In genomic region chr12:79082595-79082994, GRCh38 we compare ENCODE assay signal across 24 cellular contexts.
DNase-seq lines count a peak whose midpoint lies in the region; ATAC-seq and TF ChIP-seq lines count a peak whose summit lies in the region.
"Had no signal": no experiment of that assay in that cellular context is flagged by ENCODE, and none has a peak within 500 bp of the region (broad histone marks: within the 10 kb centered on the region; RNA-seq: fewer than 3 reads in every experiment).

No MANE protein-coding gene starts in this region.

- H3K27ac ChIP-seq in GM23338 (ENCODE audit: low read depth) (peak overlapping the region; percentile 42; the same call in 1 of the 2 replicates), Panc1 (ENCODE audit: low read length) (no peak overlapping the region)
- H3K27ac ChIP-seq: C4-2B, SJSA1 had no signal

- no peaks in the 10 kb centered on the region for H3K36me3 Mint-ChIP-seq in GM23338 (ENCODE audit: low read depth)
- H3K36me3 Mint-ChIP-seq: CD8-positive, alpha-beta T cell; T-cell had no signal

- ATAC-seq in GM23338 (peak; percentile 74), Panc1 (no peak), GM18519 (IDR thresholded peaks at IDR 0.05; ENCODE audit: low FRiP score, unreplicated experiment) (no peak), GM18502 (IDR thresholded peaks at IDR 0.05; ENCODE audit: poor library complexity, unreplicated experiment) (no peak)
- ATAC-seq: CD8-positive, alpha-beta T cell; T-cell had no signal

- no peaks in the 10 kb centered on the region for H3K9me3 Mint-ChIP-seq in GM23338

- no peak overlapping the region for H2AFZ ChIP-seq in GM23338

- H3K27me3 ChIP-seq in GM23338 (ENCODE audit: insufficient read depth) = no peaks in the 10 kb centered on the region
- no peaks in the 10 kb centered on the region for H3K27me3 ChIP-seq in Panc1 (ENCODE audit: control insufficient read depth, insufficient read depth, low read length)
- H3K27me3 ChIP-seq: SJSA1 had no signal

- H3K79me2 ChIP-seq in GM23338 (replicated peaks; ENCODE audit: insufficient read depth) = 0 out of 2 replicates have a peak, but pooled peaks cover 5% of the 10 kb centered on the region

- TF ChIP-seq CTCF in GM23338 (conservative IDR thresholded peaks at IDR 0.05; ENCODE audit: low read depth in 2 of 2) (no peak), Panc1 (IDR thresholded peaks at IDR 0.05) (no peak)

- peaks cover 33% of the 10 kb centered on the region for H3K4me1 Mint-ChIP-seq in GM23338
- H3K4me1 Mint-ChIP-seq: B cell, T-cell had no signal

- in situ Hi-C loops in Panc1 (cut with HindIII; ENCODE audit: low pct_unique_long_range_greater_than_20kb, low sequenced_read_pairs) = no loop called here

- H3F3A ChIP-seq in GM23338 (replicated peaks; ENCODE audit: low read depth) = no peaks in the 10 kb centered on the region

- DNase-seq in GM23338 (ENCODE audit: low spot score) (peak; percentile 40), Panc1 (ENCODE audit: low read depth, low spot score) (no peak), iPS-NIHi7 (ENCODE audit: extremely low spot score) (peak; percentile 11), NCI-H2107 treated with DMSO at 0.1 percent for 48 hours (lab: John Stamatoyannopoulos, UW; ENCODE audit: unreplicated experiment) (no peak), NCI-H82 treated with DMSO at 0.1 percent for 48 hours (lab: John Stamatoyannopoulos, UW; ENCODE audit: unreplicated experiment) (no peak)
- DNase-seq: Caco-2; CD8-positive, alpha-beta T cell; DMS 273 treated with DMSO at 0.1 percent for 48 hours; DND-41; Karpas-422; NCI-H1092; NCI-H1417 treated with DMSO at 0.1 percent for 48 hours; NCI-H2081 treated with DMSO at 0.1 percent for 48 hours; NCI-H524 treated with DMSO at 0.1 percent for 48 hours; NCI-H774; NK-92 treated with Interleukin-12 subunit alpha and Interleukin-12 subunit beta, amount 100 ng/mL, for 24 hours; Right ventricle myocardium superior; RPMI8226; T-cell had no signal

- H3K4me3 ChIP-seq in GM23338 (no peak overlapping the region), Panc1 (ENCODE audit: low read depth in 2 of 2, low read length in 2 of 2) (no peak overlapping the region)
- H3K4me3 ChIP-seq: SJSA1 had no signal

- no peaks in the 10 kb centered on the region for H3K9me2 ChIP-seq in GM23338 (ENCODE audit: insufficient read depth)

- H3K4me2 ChIP-seq in GM23338 = no peak overlapping the region; the same call in 1 of the 2 replicates

- no peaks in the 10 kb centered on the region for H3K9me3 ChIP-seq in Panc1 (ENCODE audit: control insufficient read depth, insufficient read depth, low read depth, low read length)
- H3K9me3 ChIP-seq: Caco-2, SJSA1 had no signal

- H3K27me3 Mint-ChIP-seq in GM23338 (ENCODE audit: insufficient read depth, low read depth, poor library complexity) = no peaks in the 10 kb centered on the region
- H3K27me3 Mint-ChIP-seq: B cell, T-cell had no signal

- BruUV-seq in Panc1 (replicated peaks; lab: Mats Ljungman, UMichigan) = TSS peak; percentile 49

- no peak overlapping the region for H3K4me3 Mint-ChIP-seq in GM23338
- H3K4me3 Mint-ChIP-seq: B cell; CD8-positive, alpha-beta T cell; T-cell had no signal

- H3K36me3 ChIP-seq in GM23338 (ENCODE audit: insufficient read depth) (no peaks in the 10 kb centered on the region), Panc1 (ENCODE audit: control insufficient read depth, insufficient read depth, low read length) (no peaks in the 10 kb centered on the region)

- CTCF ChIA-PET in Panc1 (lab: Charles Lee) = no interaction called here

- peaks cover 43% of the 10 kb centered on the region for H3K4me1 ChIP-seq in GM23338 (ENCODE audit: insufficient read depth)
- no peaks in the 10 kb centered on the region for H3K4me1 ChIP-seq in Panc1 (ENCODE audit: control insufficient read depth, insufficient read depth, low read length)
- H3K4me1 ChIP-seq: Caco-2, SJSA1 had no signal

- H4K20me1 ChIP-seq in GM23338 (replicated peaks; ENCODE audit: insufficient read depth) = no peaks in the 10 kb centered on the region

- H3K27ac Mint-ChIP-seq in GM23338 = peak overlapping the region; percentile 94
- H3K27ac Mint-ChIP-seq: B cell; CD8-positive, alpha-beta T cell; T-cell had no signal

- intact Hi-C loops in Panc1 (cut with micrococcal nuclease; ENCODE audit: unreplicated experiment) = no loop called here

- POLR2A ChIA-PET in Panc1 (lab: Charles Lee) = interaction anchor here (0.5 kb wide), 1 partner anchor 346 kb away, joined by 3 read pairs; no protein-coding TSS in a partner anchor

TF ChIP-seq in GM23338, 12 proteins besides CTCF, POLR2A, EP300 and RAD21 (continues in another document):
- TF ChIP-seq NANOG (IDR thresholded peaks at IDR 0.05; ENCODE audit: borderline replicate concordance) (no peak), EZH2 (IDR thresholded peaks at IDR 0.05; ENCODE audit: low read depth, unreplicated experiment) (no peak), ETS1 (IDR thresholded peaks at IDR 0.05) (no peak), REST (IDR thresholded peaks at IDR 0.05; ENCODE audit: unreplicated experiment) (no peak), ZNF114 (CRISPR knock-in tag; IDR thresholded peaks at IDR 0.05) (no peak)

Comparison
In these comparisons a context has a peak if more than half of its experiments do, and no peak if none do; other contexts are left out.
1. DNase-seq: peak in GM23338 (single experiment) and iPS-NIHi7 (single experiment); none in Panc1 (single experiment), NCI-H2107 treated with DMSO at 0.1 percent for 48 hours (single experiment) and NCI-H82 treated with DMSO at 0.1 percent for 48 hours (single experiment).